ENCODE assay signal across 3 cellular contexts in genomic region chr20:798746-799145, GRCh38. TPM values are rescaled to one million over a fixed set of nuclear protein-coding genes. Genes with fewer than 3 reads are reported as not detected.
"Had no signal": no experiment of that assay in that cellular context is flagged by ENCODE, and none has a peak within 500 bp of the region (broad histone marks: within the 10 kb centered on the region; RNA-seq: fewer than 3 reads in every experiment).

No MANE protein-coding gene starts in this region.

RNA-seq across cellular contexts. Expression of gene SLC52A3, which starts 30.4 kb away (rescaled TPM):
- total RNA-seq: HepG2, IMR-90 had no signal
- polyA plus RNA-seq: IgD-negative memory B cell, IMR-90 had no signal
